Comparison of ENCODE assay signal across 22 cellular contexts in the genomic region with DNA sequence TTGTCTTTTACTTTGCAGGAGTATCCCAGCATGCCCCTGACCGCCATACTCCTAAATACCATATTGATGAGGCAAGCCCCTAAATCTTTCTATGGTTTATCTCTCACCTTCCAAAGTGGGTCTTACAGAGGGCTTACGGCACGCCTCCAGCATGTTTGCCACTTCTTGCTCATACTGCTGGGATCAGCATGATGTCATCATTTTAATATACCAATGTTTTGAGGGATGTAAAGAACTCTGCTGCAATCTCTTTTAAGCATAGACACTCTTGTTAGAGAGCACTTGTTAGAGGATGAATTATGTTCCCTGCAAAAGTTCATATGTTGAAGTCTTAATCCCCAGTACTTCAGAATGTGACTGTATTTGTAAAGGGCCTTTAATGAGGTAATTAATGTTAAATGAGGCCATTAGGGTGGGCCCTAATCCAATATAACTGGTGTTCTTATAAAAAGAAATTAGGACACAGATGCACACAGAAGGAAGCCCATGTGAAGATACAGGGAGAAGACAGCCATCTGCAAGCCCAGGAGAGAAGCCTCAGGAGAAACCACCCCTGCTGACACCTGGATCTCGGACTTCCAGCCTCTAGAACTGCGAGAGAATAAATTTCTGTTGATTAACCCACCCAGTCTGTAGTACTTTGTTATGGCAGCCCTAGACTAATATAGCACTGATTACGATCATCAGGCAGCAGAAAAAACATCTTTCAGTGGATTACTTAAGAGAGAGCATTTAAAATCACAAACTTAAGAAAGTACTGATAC.
"Had no signal": no experiment of that assay in that cellular context is flagged by ENCODE, and none has a peak within 500 bp of the region (broad histone marks: within the 10 kb centered on the region; RNA-seq: fewer than 3 reads in every experiment).

No MANE protein-coding gene starts in this region.

- H3K4me1 ChIP-seq: SJSA1 had no signal

- DNase-seq: Karpas-422, KG1, MG63, NCI-H1092, NCI-H1105 treated with DMSO at 0.1 percent for 48 hours, NCI-H1417 treated with DMSO at 0.1 percent for 48 hours, NCI-H146, NCI-H1694 treated with DMSO at 0.1 percent for 48 hours, NCI-H1930, NCI-H2081, NCI-H2107, NCI-H2171 treated with DMSO at 0.1 percent for 48 hours, NCI-H345, NCI-H446 treated with DMSO at 0.1 percent for 48 hours, NCI-H510A treated with DMSO at 0.1 percent for 48 hours, NCI-H69, Right ventricle myocardium superior, RPMI8226, SIG-M5 had no signal

- H3K36me3 ChIP-seq: MG63, SJSA1 had no signal

- H3K27ac ChIP-seq: HL-60, SJSA1, SK-N-MC had no signal

- H3K4me3 ChIP-seq: MG63, SJSA1, SK-N-MC had no signal

- H3K9me3 ChIP-seq: MG63, SJSA1 had no signal
